In genomic region chr10:46616227-46616626, GRCh38 we compare ENCODE assay signal across 14 cellular contexts. TPM values are rescaled to one million over a fixed set of nuclear protein-coding genes. Genes with fewer than 3 reads are reported as not detected.
"Had no signal": no experiment of that assay in that cellular context is flagged by ENCODE, and none has a peak within 500 bp of the region (broad histone marks: within the 10 kb centered on the region; RNA-seq: fewer than 3 reads in every experiment).

No MANE protein-coding gene starts in this region.

RNA-seq across cellular contexts. Expression of gene GPRIN2, which starts 59.8 kb away (rescaled TPM):
- total RNA-seq: activated B cell treated with CpG ODN at 0.5 μM for 24 hours; activated CD4-positive, alpha-beta memory T cell treated with anti-CD3 and anti-CD28 coated beads for 36 hours; activated CD4-positive, alpha-beta memory T cell treated with anti-CD3 and anti-CD28 coated beads, Interleukin-2, amount 10 ng/mL, durations not matched to agents 7 days and 5 days; activated CD4-positive, alpha-beta T cell treated with anti-CD3 and anti-CD28 coated beads for 36 hours; activated CD4-positive, alpha-beta T cell treated with anti-CD3 and anti-CD28 coated beads, Interleukin-2, amount 10 ng/mL, durations not matched to agents 24 days and 14 days; activated CD4-positive, alpha-beta T cell treated with anti-CD3 and anti-CD28 coated beads, Interleukin-2, amount 10 ng/mL, durations not matched to agents 7 days and 5 days; activated CD8-positive, alpha-beta memory T cell treated with anti-CD3 and anti-CD28 coated beads for 36 hours; activated CD8-positive, alpha-beta memory T cell treated with anti-CD3 and anti-CD28 coated beads, Interleukin-2, amount 10 ng/mL, durations not matched to agents 7 days and 5 days; activated CD8-positive, alpha-beta T cell treated with anti-CD3 and anti-CD28 coated beads for 36 hours; activated CD8-positive, alpha-beta T cell treated with anti-CD3 and anti-CD28 coated beads, Interleukin-2, amount 10 ng/mL, durations not matched to agents 7 days and 5 days; T-cell; T-helper 1 cell treated with Interleukin-12 subunit alpha and Interleukin-12 subunit beta and Interleukin-4 antibody, amounts not matched to agents 30 ng/mL and 1 ng/mL, for 36 hours; T-helper 17 cell; T-helper 2 cell treated with Interferon-gamma antibody and Interleukin-4, amounts not matched to agents 100 ng/mL and 5 ng/mL, for 36 hours had no signal
